ENCODE assay signal across 1 cellular context in the genomic region with DNA sequence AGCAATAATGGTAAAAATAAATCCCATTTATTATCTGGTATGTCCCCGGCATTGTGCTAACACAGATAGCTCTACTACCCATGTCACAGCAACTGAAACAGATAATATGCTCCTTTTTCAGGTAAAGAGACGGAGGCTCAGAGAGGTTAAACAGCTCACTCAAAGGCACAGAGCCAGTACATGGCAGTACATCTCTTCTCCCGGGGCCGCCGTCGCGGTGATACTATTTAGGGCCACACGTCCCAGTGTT.
TF ChIP-seq lines count a peak whose summit lies in the region.

No MANE protein-coding gene starts in this region.

TF ChIP-seq in GM23338, 12 proteins besides CTCF, POLR2A, EP300 and RAD21 (continued from another document):
- TF ChIP-seq, protein P1, sequence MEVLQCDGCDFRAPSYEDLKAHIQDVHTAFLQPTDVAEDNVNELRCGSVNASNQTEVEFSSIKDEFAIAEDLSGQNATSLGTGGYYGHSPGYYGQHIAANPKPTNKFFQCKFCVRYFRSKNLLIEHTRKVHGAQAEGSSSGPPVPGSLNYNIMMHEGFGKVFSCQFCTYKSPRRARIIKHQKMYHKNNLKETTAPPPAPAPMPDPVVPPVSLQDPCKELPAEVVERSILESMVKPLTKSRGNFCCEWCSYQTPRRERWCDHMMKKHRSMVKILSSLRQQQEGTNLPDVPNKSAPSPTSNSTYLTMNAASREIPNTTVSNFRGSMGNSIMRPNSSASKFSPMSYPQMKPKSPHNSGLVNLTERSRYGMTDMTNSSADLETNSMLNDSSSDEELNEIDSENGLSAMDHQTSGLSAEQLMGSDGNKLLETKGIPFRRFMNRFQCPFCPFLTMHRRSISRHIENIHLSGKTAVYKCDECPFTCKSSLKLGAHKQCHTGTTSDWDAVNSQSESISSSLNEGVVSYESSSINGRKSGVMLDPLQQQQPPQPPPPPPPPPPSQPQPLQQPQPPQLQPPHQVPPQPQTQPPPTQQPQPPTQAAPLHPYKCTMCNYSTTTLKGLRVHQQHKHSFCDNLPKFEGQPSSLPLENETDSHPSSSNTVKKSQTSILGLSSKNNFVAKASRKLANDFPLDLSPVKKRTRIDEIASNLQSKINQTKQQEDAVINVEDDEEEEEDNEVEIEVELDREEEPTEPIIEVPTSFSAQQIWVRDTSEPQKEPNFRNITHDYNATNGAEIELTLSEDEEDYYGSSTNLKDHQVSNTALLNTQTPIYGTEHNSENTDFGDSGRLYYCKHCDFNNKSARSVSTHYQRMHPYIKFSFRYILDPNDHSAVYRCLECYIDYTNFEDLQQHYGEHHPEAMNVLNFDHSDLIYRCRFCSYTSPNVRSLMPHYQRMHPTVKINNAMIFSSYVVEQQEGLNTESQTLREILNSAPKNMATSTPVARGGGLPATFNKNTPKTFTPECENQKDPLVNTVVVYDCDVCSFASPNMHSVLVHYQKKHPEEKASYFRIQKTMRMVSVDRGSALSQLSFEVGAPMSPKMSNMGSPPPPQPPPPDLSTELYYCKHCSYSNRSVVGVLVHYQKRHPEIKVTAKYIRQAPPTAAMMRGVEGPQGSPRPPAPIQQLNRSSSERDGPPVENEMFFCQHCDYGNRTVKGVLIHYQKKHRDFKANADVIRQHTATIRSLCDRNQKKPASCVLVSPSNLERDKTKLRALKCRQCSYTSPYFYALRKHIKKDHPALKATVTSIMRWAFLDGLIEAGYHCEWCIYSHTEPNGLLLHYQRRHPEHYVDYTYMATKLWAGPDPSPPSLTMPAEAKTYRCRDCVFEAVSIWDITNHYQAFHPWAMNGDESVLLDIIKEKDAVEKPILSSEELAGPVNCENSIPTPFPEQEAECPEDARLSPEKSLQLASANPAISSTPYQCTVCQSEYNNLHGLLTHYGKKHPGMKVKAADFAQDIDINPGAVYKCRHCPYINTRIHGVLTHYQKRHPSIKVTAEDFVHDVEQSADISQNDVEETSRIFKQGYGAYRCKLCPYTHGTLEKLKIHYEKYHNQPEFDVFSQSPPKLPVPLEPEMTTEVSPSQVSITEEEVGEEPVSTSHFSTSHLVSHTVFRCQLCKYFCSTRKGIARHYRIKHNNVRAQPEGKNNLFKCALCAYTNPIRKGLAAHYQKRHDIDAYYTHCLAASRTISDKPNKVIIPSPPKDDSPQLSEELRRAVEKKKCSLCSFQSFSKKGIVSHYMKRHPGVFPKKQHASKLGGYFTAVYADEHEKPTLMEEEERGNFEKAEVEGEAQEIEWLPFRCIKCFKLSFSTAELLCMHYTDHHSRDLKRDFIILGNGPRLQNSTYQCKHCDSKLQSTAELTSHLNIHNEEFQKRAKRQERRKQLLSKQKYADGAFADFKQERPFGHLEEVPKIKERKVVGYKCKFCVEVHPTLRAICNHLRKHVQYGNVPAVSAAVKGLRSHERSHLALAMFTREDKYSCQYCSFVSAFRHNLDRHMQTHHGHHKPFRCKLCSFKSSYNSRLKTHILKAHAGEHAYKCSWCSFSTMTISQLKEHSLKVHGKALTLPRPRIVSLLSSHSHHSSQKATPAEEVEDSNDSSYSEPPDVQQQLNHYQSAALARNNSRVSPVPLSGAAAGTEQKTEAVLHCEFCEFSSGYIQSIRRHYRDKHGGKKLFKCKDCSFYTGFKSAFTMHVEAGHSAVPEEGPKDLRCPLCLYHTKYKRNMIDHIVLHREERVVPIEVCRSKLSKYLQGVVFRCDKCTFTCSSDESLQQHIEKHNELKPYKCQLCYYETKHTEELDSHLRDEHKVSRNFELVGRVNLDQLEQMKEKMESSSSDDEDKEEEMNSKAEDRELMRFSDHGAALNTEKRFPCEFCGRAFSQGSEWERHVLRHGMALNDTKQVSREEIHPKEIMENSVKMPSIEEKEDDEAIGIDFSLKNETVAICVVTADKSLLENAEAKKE (CRISPR knock-in tag; IDR thresholded peaks at IDR 0.05): no peak
- TF ChIP-seq JUNB (IDR thresholded peaks at IDR 0.05; ENCODE audit: unreplicated experiment): no peak
